Comparison of ENCODE assay signal across 1 cellular context in genomic region chr19:1336079-1336684, GRCh38.
TF ChIP-seq lines count a peak whose summit lies in the region.

No MANE protein-coding gene starts in this region.

TF ChIP-seq in GM23338, 12 proteins besides CTCF, POLR2A, EP300 and RAD21 (continued from another document):
- TF ChIP-seq ZNF462 (CRISPR knock-in tag; IDR thresholded peaks at IDR 0.05) = no peak
- TF ChIP-seq STAT1 (IDR thresholded peaks at IDR 0.05; ENCODE audit: unreplicated experiment) = no peak
